ENCODE assay signal across 8 cellular contexts in genomic region chr1:44212355-44213221, GRCh38.
DNase-seq lines count a peak whose midpoint lies in the region; ATAC-seq and TF ChIP-seq lines count a peak whose summit lies in the region.

No MANE protein-coding gene starts in this region.

- H3K36me3 Mint-ChIP-seq in T-helper 1 cell treated with Interleukin-12 subunit alpha and Interleukin-12 subunit beta and Interleukin-4 antibody, amounts not matched to agents 30 μg/mL and 1 μg/mL, for 36 hours (ENCODE audit: low read depth), result peaks cover 19% of the 10 kb centered on the region
- H3K36me3 Mint-ChIP-seq in effector memory CD8-positive, alpha-beta T cell (ENCODE audit: insufficient read depth), result peaks cover 12% of the 10 kb centered on the region

- no peaks in the 10 kb centered on the region for H3K9me3 ChIP-seq in parathyroid adenoma (ENCODE audit: control insufficient read depth, low read length)

- no peaks in the 10 kb centered on the region for H3K4me1 ChIP-seq in parathyroid adenoma

- H3K27ac Mint-ChIP-seq in T-helper 1 cell treated with Interleukin-12 subunit alpha and Interleukin-12 subunit beta and Interleukin-4 antibody, amounts not matched to agents 30 μg/mL and 1 μg/mL, for 36 hours, result peak overlapping the region; percentile 95
- peak overlapping the region; percentile 94 for H3K27ac Mint-ChIP-seq in effector memory CD8-positive, alpha-beta T cell

- peak overlapping the region; percentile 91 for H3K4me3 Mint-ChIP-seq in T-helper 1 cell treated with Interleukin-12 subunit alpha and Interleukin-12 subunit beta and Interleukin-4 antibody, amounts not matched to agents 30 μg/mL and 1 μg/mL, for 36 hours
- peak overlapping the region; percentile 90 to 91 for H3K4me3 Mint-ChIP-seq in effector memory CD8-positive, alpha-beta T cell

- ATAC-seq in effector memory CD8-positive, alpha-beta T cell (replicated peaks), result peak; percentile 67

- H3K4me3 ChIP-seq in GM12875 (ENCODE audit: low read depth, low read length), result peak overlapping the region; percentile 60
- peak overlapping the region; percentile 89 for H3K4me3 ChIP-seq in parathyroid adenoma (ENCODE audit: low read depth, low read length)

- peak overlapping the region; percentile 93 for H3K4me2 ChIP-seq in parathyroid adenoma (ENCODE audit: low read length)

- DNase-seq in effector memory CD8-positive, alpha-beta T cell, result peak; percentile 24 to 30 (median 27)
- no peak for DNase-seq in LoVo (ENCODE audit: low spot score)
- DNase-seq in SIG-M5 (lab: John Stamatoyannopoulos, UW), result no peak
- DNase-seq in NK-92 treated with Interleukin-12 subunit alpha and Interleukin-12 subunit beta, amount 100 ng/mL, for 24 hours (lab: John Stamatoyannopoulos, UW), result no peak
- no peak for DNase-seq in NCI-H2029 (lab: John Stamatoyannopoulos, UW)

- H3K4me1 Mint-ChIP-seq in T-helper 1 cell treated with Interleukin-12 subunit alpha and Interleukin-12 subunit beta and Interleukin-4 antibody, amounts not matched to agents 30 μg/mL and 1 μg/mL, for 36 hours (ENCODE audit: low read depth), result peaks cover 30% of the 10 kb centered on the region
- peaks cover 33 to 44% of the 10 kb centered on the region in 2 donors for H3K4me1 Mint-ChIP-seq in effector memory CD8-positive, alpha-beta T cell (ENCODE audit: low read depth in 2 of 2)

- peak overlapping the region; percentile 58 for H3K27ac ChIP-seq in parathyroid adenoma

- H2AFZ ChIP-seq in parathyroid adenoma, result peak overlapping the region; percentile 96

- H3K36me3 ChIP-seq in parathyroid adenoma (ENCODE audit: control insufficient read depth, insufficient read depth, low read length), result no peaks in the 10 kb centered on the region

- no peaks in the 10 kb centered on the region for H3K27me3 Mint-ChIP-seq in T-helper 1 cell treated with Interleukin-12 subunit alpha and Interleukin-12 subunit beta and Interleukin-4 antibody, amounts not matched to agents 30 μg/mL and 1 μg/mL, for 36 hours (ENCODE audit: low read depth)
- no peaks in the 10 kb centered on the region for H3K27me3 Mint-ChIP-seq in effector memory CD8-positive, alpha-beta T cell

- H3K79me2 ChIP-seq in parathyroid adenoma, result no peaks in the 10 kb centered on the region

- TF ChIP-seq CTCF in GM12875 (IDR thresholded peaks at IDR 0.05; ENCODE audit: borderline replicate concordance, insufficient read depth, low read depth, low read length), result no peak
- no peak for TF ChIP-seq CTCF in parathyroid adenoma (IDR thresholded peaks at IDR 0.05)

- no peaks in the 10 kb centered on the region for H3K9me3 Mint-ChIP-seq in T-helper 1 cell treated with Interleukin-12 subunit alpha and Interleukin-12 subunit beta and Interleukin-4 antibody, amounts not matched to agents 30 μg/mL and 1 μg/mL, for 36 hours
- no peaks in the 10 kb centered on the region for H3K9me3 Mint-ChIP-seq in effector memory CD8-positive, alpha-beta T cell

- H3K27me3 ChIP-seq in parathyroid adenoma (ENCODE audit: control insufficient read depth, insufficient read depth, low read length), result no peaks in the 10 kb centered on the region

- H3K9ac ChIP-seq in parathyroid adenoma, result no peak overlapping the region

Comparison
In these comparisons a context has a peak if more than half of its experiments do, and no peak if none do; other contexts are left out.
1. DNase-seq: peak in effector memory CD8-positive, alpha-beta T cell (3 of 3); none in LoVo (single experiment), SIG-M5 (single experiment), NK-92 treated with Interleukin-12 subunit alpha and Interleukin-12 subunit beta, amount 100 ng/mL, for 24 hours (single experiment) and NCI-H2029 (single experiment).